Comparison of ENCODE assay signal across 9 cellular contexts in the genomic region with DNA sequence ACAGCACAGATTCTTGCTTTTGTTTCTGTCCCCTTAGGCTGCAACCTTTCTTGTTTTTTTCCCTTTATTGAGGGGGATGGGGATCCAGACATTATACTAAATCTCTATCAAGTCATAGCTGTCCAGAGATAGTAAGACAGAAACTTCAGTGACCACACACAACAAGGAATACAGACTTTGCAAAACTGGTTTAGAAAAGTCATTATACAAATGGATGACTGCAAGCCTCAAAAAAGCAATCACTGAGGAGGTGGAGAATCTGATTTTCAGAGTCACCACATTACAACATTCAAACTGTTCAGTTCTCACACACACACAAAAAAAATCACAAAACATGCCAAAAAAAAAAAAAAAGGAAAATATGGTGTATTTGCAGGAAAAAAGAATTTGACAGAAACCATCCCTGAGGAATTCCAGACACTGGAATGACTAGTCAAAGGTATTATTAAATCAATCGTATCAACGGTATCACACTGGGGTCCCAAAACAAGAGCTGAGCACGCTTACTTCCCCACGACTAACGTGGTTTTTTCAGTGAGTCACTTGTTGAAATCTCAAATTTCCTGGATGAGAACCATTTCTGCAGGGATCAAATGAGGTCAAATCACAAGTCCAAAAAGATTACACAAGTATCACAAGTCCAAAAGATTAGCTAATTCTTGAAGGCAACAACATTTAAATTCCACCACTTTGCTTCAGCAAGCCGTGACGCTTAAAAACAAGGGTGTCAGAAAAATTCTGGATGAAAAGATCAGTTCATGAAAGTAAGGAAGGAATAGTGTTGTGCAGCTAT. TPM values are rescaled to one million over a fixed set of nuclear protein-coding genes. Genes with fewer than 3 reads are reported as not detected.
DNase-seq lines count a peak whose midpoint lies in the region; ATAC-seq and TF ChIP-seq lines count a peak whose summit lies in the region.
"Had no signal": no experiment of that assay in that cellular context is flagged by ENCODE, and none has a peak within 500 bp of the region (broad histone marks: within the 10 kb centered on the region; RNA-seq: fewer than 3 reads in every experiment).

No MANE protein-coding gene starts in this region.

- no peak overlapping the region for H3K18ac ChIP-seq in H9 (ENCODE audit: insufficient read length, low read depth, low read length)

- H4K91ac ChIP-seq in H9 (ENCODE audit: insufficient read length, low read depth, low read length) = no peak overlapping the region

- H3K36me3 Mint-ChIP-seq in H9 (ENCODE audit: insufficient read depth in 1 of 3, low read depth in 3 of 3) (peaks cover 15 to 33% (median 18%) of the 10 kb centered on the region in 3 experiments), neural progenitor cell (peaks cover 50% of the 10 kb centered on the region)

- no peaks in the 10 kb centered on the region for H4K20me1 ChIP-seq in H9 (ENCODE audit: control insufficient read depth, insufficient read depth, insufficient read length)
- H4K20me1 ChIP-seq in neural progenitor cell (ENCODE audit: low read depth) = peaks cover 3% of the 10 kb centered on the region

- H2BK120ac ChIP-seq in H9 (ENCODE audit: low read depth, low read length, poor library complexity, severe bottlenecking) = no peak overlapping the region

- no peaks in the 10 kb centered on the region for H3K79me1 ChIP-seq in H9 (ENCODE audit: insufficient read depth, low read depth, low read length, poor library complexity, severe bottlenecking)

- H2BK20ac ChIP-seq in H9 (ENCODE audit: low read depth, low read length, poor library complexity, severe bottlenecking) = no peak overlapping the region

- H3K27ac Mint-ChIP-seq in H9 = peak overlapping the region in 2 of 3 experiments; percentile 14 to 49; a peak in 4 of 7 replicates
- no peak overlapping the region for H3K27ac Mint-ChIP-seq in neural progenitor cell

- H3K36me3 ChIP-seq in esophagus muscularis mucosa = no peaks in the 10 kb centered on the region
- no peaks in the 10 kb centered on the region for H3K36me3 ChIP-seq in psoas muscle (ENCODE audit: insufficient read depth in 1 of 2, low read depth in 1 of 2)
- no peaks in the 10 kb centered on the region for H3K36me3 ChIP-seq in neural progenitor cell
- H3K36me3 ChIP-seq: neutrophil had no signal

- H3K9me3 Mint-ChIP-seq in H9 = peaks cover 11 to 29% of the 10 kb centered on the region in 2 experiments; a peak in 4 of 5 replicates
- peaks cover 57% of the 10 kb centered on the region for H3K9me3 Mint-ChIP-seq in neural progenitor cell

- H3K4me2 ChIP-seq in H9 (ENCODE audit: insufficient read depth, insufficient read length, low read length) (peak overlapping the region; percentile 29), neural progenitor cell (no peak overlapping the region)

- no peak overlapping the region for H2BK12ac ChIP-seq in H9 (ENCODE audit: insufficient read length, low read depth, low read length)

- H4K8ac ChIP-seq in H9 (replicated peaks; ENCODE audit: insufficient read length, low read depth, low read length) = no peak overlapping the region

- H3K9me3 ChIP-seq in H9 (ENCODE audit: control insufficient read depth, low read depth, low read length) = peaks cover 6% of the 10 kb centered on the region
- H3K9me3 ChIP-seq in esophagus muscularis mucosa = peaks cover 0 to 4% (median 0%) of the 10 kb centered on the region in 4 donors
- H3K9me3 ChIP-seq in psoas muscle = no peaks in the 10 kb centered on the region
- H3K9me3 ChIP-seq in neural progenitor cell (ENCODE audit: low read depth) = no peaks in the 10 kb centered on the region
- H3K9me3 ChIP-seq: neutrophil had no signal

- H3K27me3 ChIP-seq in H9 (ENCODE audit: insufficient read depth, low read length) (no peaks in the 10 kb centered on the region), esophagus muscularis mucosa (no peaks in the 10 kb centered on the region), psoas muscle (ENCODE audit: insufficient read depth in 3 of 3, low read length in 2 of 3) (no peaks in the 10 kb centered on the region), neural progenitor cell (no peaks in the 10 kb centered on the region)
- H3K27me3 ChIP-seq: neutrophil had no signal

- H3K79me2 ChIP-seq in H9 (ENCODE audit: insufficient read depth, low read length) = peaks cover 31% of the 10 kb centered on the region; the same call in 1 of the 2 replicates
- peaks cover 100% of the 10 kb centered on the region for H3K79me2 ChIP-seq in neural progenitor cell (ENCODE audit: low read depth)

- intact Hi-C loops in esophagus muscularis mucosa (cut with DNase I) (no loop called here), psoas muscle (cut with DNase I) (no loop called here)

- H2BK5ac ChIP-seq in H9 (ENCODE audit: insufficient read length, low read length) = no peak overlapping the region

- peak overlapping the region; percentile 18 for H3K27ac ChIP-seq in H9 (ENCODE audit: insufficient read length, low read depth, low read length)
- peak overlapping the region in 3 of 4 donors; percentile 48 to 65 (median 59) for H3K27ac ChIP-seq in esophagus muscularis mucosa (replicated peaks in 1 of 4)
- peak overlapping the region; percentile 59 for H3K27ac ChIP-seq in psoas muscle
- no peak overlapping the region for H3K27ac ChIP-seq in neural progenitor cell
- H3K27ac ChIP-seq: neutrophil had no signal

- H2AFZ ChIP-seq in H9 (ENCODE audit: low read length) = no peak overlapping the region
- H2AFZ ChIP-seq in neural progenitor cell (replicated peaks) = no peak overlapping the region

- no peak for TF ChIP-seq POLR2A in esophagus muscularis mucosa (IDR thresholded peaks at IDR 0.05; ENCODE audit: low read depth)

- H3F3A ChIP-seq in neural progenitor cell (ENCODE audit: low read depth) = no peaks in the 10 kb centered on the region

- no CpG with 5 or more reads among the region's 7 CpGs for WGBS in H9 (ENCODE audit: extremely low coverage, insufficient read length, low lambda C conversion rate)
- WGBS in esophagus muscularis mucosa = 43% methylated on average over 7 of the region's 7 CpGs
- WGBS in psoas muscle, 3 donors = 17 to 32% (median 20%) methylated on average over 7 of the region's 7 CpGs

- H3K27me3 Mint-ChIP-seq in H9 (ENCODE audit: low read depth) (no peaks in the 10 kb centered on the region), neural progenitor cell (ENCODE audit: insufficient read depth, low read depth) (no peaks in the 10 kb centered on the region)

- H3K23ac ChIP-seq in H9 (ENCODE audit: insufficient read length, low read depth, low read length) = no peak overlapping the region

- TF ChIP-seq EP300 in esophagus muscularis mucosa (IDR thresholded peaks at IDR 0.05) = no peak

- no peaks in the 10 kb centered on the region for H3K23me2 ChIP-seq in H9 (ENCODE audit: insufficient read length, low read depth, low read length, poor library complexity, severe bottlenecking)

- H3T11ph ChIP-seq in H9 (ENCODE audit: low read length) = no peak overlapping the region

- ATAC-seq in psoas muscle (peak; percentile 72 to 89 (median 80)), HG03097 (IDR thresholded peaks at IDR 0.05; ENCODE audit: low FRiP score, unreplicated experiment) (no peak)

- H3K14ac ChIP-seq in H9 (ENCODE audit: insufficient read depth, low read length) = no peak overlapping the region; the same call in 1 of the 2 replicates

- no peak overlapping the region for H2AK5ac ChIP-seq in H9 (ENCODE audit: insufficient read length, low read length)

- no peak overlapping the region for H3K56ac ChIP-seq in H9 (ENCODE audit: insufficient read length, low read depth, low read length)

- no peak overlapping the region for H4K5ac ChIP-seq in H9 (ENCODE audit: insufficient read length, low read depth, low read length)

- H2BK15ac ChIP-seq in H9 (ENCODE audit: low read depth, low read length) = no peak overlapping the region

- peaks cover 5% of the 10 kb centered on the region for H3K4me1 ChIP-seq in H9 (ENCODE audit: insufficient read depth, low read length)
- peaks cover 46 to 100% (median 96%) of the 10 kb centered on the region in 4 donors for H3K4me1 ChIP-seq in esophagus muscularis mucosa
- H3K4me1 ChIP-seq in psoas muscle = peaks cover 69% of the 10 kb centered on the region
- no peaks in the 10 kb centered on the region for H3K4me1 ChIP-seq in neural progenitor cell

- H3K4me3 Mint-ChIP-seq in H9 = no peak overlapping the region
- H3K4me3 Mint-ChIP-seq in neural progenitor cell = no peak overlapping the region

- no peak for DNase-seq in H9
- DNase-seq in SKM-1 (lab: John Stamatoyannopoulos, UW; ENCODE audit: unreplicated experiment) = peak; percentile 23
- DNase-seq in esophagus muscularis mucosa (ENCODE audit: extremely low spot score) = no peak
- DNase-seq in psoas muscle = no peak
- no peak for DNase-seq in NCI-H748 treated with DMSO at 0.1 percent for 48 hours (lab: John Stamatoyannopoulos, UW)
- DNase-seq in NCI-H1048 (lab: John Stamatoyannopoulos, UW) = no peak
- no peak for DNase-seq in neural progenitor cell (ENCODE audit: low spot score)

- peaks cover 49 to 59% of the 10 kb centered on the region in 2 experiments for H3K4me1 Mint-ChIP-seq in H9
- no peaks in the 10 kb centered on the region for H3K4me1 Mint-ChIP-seq in neural progenitor cell

- no peak overlapping the region for H3K4me3 ChIP-seq in esophagus muscularis mucosa
- H3K4me3 ChIP-seq in psoas muscle = no peak overlapping the region
- H3K4me3 ChIP-seq in neural progenitor cell = no peak overlapping the region

- TF ChIP-seq CTCF in H9 (conservative IDR thresholded peaks at IDR 0.05) (no peak), esophagus muscularis mucosa (IDR thresholded peaks at IDR 0.05) (no peak), psoas muscle (IDR thresholded peaks at IDR 0.05) (no peak), neural progenitor cell (IDR thresholded peaks at IDR 0.05) (no peak)

- H3K9ac ChIP-seq in H9 (ENCODE audit: extremely low read depth, insufficient read length, low read length) = no peak overlapping the region
- H3K9ac ChIP-seq in neural progenitor cell = no peak overlapping the region

- H3K4ac ChIP-seq in H9 (ENCODE audit: low read depth, low read length) = no peak overlapping the region

RNA-seq across cellular contexts. Expression of a gene that starts 41.2 kb away (rescaled TPM):
- 22.6 and 24.8 TPM in 2 replicates for total RNA-seq in H9 (2021)
- total RNA-seq in esophagus muscularis mucosa = 100 to 1,000 TPM in 1 of 4 donors, 10 to 100 TPM in 3; 55.6 to 107 (median 87.3) TPM
- total RNA-seq in psoas muscle = 10 to 100 TPM; 15.9 to 24.0 (median 20.1) TPM
- 10 to 100 TPM; 13.1 to 31.7 (median 25.3) TPM for polyA plus RNA-seq in psoas muscle
- 14.3 and 19.7 TPM in 2 replicates for total RNA-seq in neural progenitor cell (ENCODE audit: low replicate concordance)
